Comparison of ENCODE assay signal across 27 cellular contexts in the genomic region with DNA sequence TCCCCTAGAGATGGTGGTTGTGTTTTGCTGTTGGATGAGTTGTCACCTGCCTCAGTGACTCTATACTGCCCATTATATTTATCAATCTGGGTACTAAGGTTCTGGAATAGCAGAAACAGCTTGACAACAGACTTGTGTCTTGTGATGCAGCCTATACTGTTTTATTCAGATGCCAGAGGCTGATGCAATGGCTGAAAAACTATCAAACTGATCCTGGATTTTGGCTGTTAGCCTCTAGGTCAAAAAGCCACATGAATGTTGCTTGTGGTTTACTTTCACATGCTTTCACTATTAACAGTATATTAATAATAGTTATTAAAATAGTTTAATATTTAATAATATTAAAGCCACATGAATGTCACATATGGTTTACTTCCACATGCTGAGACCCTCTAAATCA.
"Had no signal": no experiment of that assay in that cellular context is flagged by ENCODE, and none has a peak within 500 bp of the region (broad histone marks: within the 10 kb centered on the region; RNA-seq: fewer than 3 reads in every experiment).

No MANE protein-coding gene starts in this region.

- H3K4me3 Mint-ChIP-seq: naive thymus-derived CD8-positive, alpha-beta T cell; nephron; neural progenitor cell; stimulated activated memory B cell treated with anti-CD40 and anti-IgM and Interleukin-4, amounts not matched to agents 10 μg/mL and 1 μg/mL and 100 μg/mL, for 72 hours; stimulated activated naive CD8-positive, alpha-beta T cell treated with anti-CD3 and anti-CD28 coated beads, Interleukin-15, amount 100 ng/mL, for 72 hours; type B pancreatic cell had no signal

- H3K9me3 ChIP-seq: left ventricle myocardium inferior, mucosa of descending colon, neutrophil, psoas muscle, right atrium auricular region, right lobe of liver, spleen, tibial nerve, uterus had no signal

- H3K27me3 Mint-ChIP-seq: stimulated activated memory B cell treated with anti-CD40 and anti-IgM and Interleukin-4, amounts not matched to agents 10 μg/mL and 1 μg/mL and 100 μg/mL, for 72 hours had no signal

- H3K79me2 ChIP-seq: hepatocyte, parathyroid adenoma had no signal

- H3K36me3 ChIP-seq: left ventricle myocardium inferior, neural progenitor cell, neutrophil, right atrium auricular region, right lobe of liver, spleen, tibial nerve, uterus had no signal

- H3K4me3 ChIP-seq: hepatocyte, left ventricle myocardium inferior, lung, mucosa of descending colon, neural progenitor cell, psoas muscle, right atrium auricular region, right lobe of liver, skin epidermis, spleen, tibial nerve, uterus had no signal

- H3K4me2 ChIP-seq: hepatocyte, neural progenitor cell had no signal

- DNase-seq: islet precursor cell; left ventricle myocardium inferior; midbrain; mucosa of descending colon; naive thymus-derived CD8-positive, alpha-beta T cell; occipital lobe; psoas muscle; right lobe of liver; spleen; stimulated activated CD4-positive, alpha-beta T cell treated with anti-CD3 and anti-CD28 coated beads, Interleukin-2, amount 100 ng/mL, for 48 hours; stimulated activated CD4-positive, alpha-beta T cell treated with anti-CD3 and anti-CD28 coated beads, Interleukin-4, amount 100 ng/mL, for 4 hours; stimulated activated CD8-positive, alpha-beta memory T cell treated with anti-CD3 and anti-CD28 coated beads, Interleukin-4, amount 100 ng/mL, for 48 hours; stimulated activated naive CD4-positive, alpha-beta T cell treated with Interleukin-2 at 50 U/mL for 16 hours; stimulated activated naive CD8-positive, alpha-beta T cell treated with anti-CD3 and anti-CD28 coated beads, Interleukin-15, amount 100 ng/mL, for 72 hours; substantia nigra; uterus had no signal

- H3K27me3 ChIP-seq: hepatocyte, neural progenitor cell, neutrophil, right atrium auricular region, right lobe of liver, tibial nerve, uterus had no signal

- H2AFZ ChIP-seq: hepatocyte, neural progenitor cell, parathyroid adenoma had no signal

- ATAC-seq: mucosa of descending colon; naive thymus-derived CD8-positive, alpha-beta T cell; psoas muscle; right lobe of liver; stimulated activated memory B cell treated with anti-CD40 and anti-IgM and Interleukin-4, amounts not matched to agents 10 μg/mL and 1 μg/mL and 100 μg/mL, for 72 hours; stimulated activated naive CD8-positive, alpha-beta T cell treated with anti-CD3 and anti-CD28 coated beads, Interleukin-15, amount 100 ng/mL, for 72 hours had no signal

- H3K9ac ChIP-seq: neural progenitor cell, parathyroid adenoma had no signal

- H3K4me1 ChIP-seq: neural progenitor cell, parathyroid adenoma, psoas muscle, right atrium auricular region, right lobe of liver, spleen, tibial nerve, uterus had no signal

- H3K9me3 Mint-ChIP-seq: naive thymus-derived CD8-positive, alpha-beta T cell; nephron; neural progenitor cell; stimulated activated memory B cell treated with anti-CD40 and anti-IgM and Interleukin-4, amounts not matched to agents 10 μg/mL and 1 μg/mL and 100 μg/mL, for 72 hours; stimulated activated naive CD8-positive, alpha-beta T cell treated with anti-CD3 and anti-CD28 coated beads, Interleukin-15, amount 100 ng/mL, for 72 hours had no signal

- H3K4me1 Mint-ChIP-seq: naive thymus-derived CD8-positive, alpha-beta T cell; nephron; stimulated activated naive CD8-positive, alpha-beta T cell treated with anti-CD3 and anti-CD28 coated beads, Interleukin-15, amount 100 ng/mL, for 72 hours had no signal

- H3K27ac ChIP-seq: hepatocyte, left ventricle myocardium inferior, neural progenitor cell, neutrophil, parathyroid adenoma, psoas muscle, right atrium auricular region, right lobe of liver, skin epidermis, spleen, tibial nerve, uterus had no signal

- H3K27ac Mint-ChIP-seq: naive thymus-derived CD8-positive, alpha-beta T cell; nephron; neural progenitor cell; stimulated activated memory B cell treated with anti-CD40 and anti-IgM and Interleukin-4, amounts not matched to agents 10 μg/mL and 1 μg/mL and 100 μg/mL, for 72 hours; stimulated activated naive CD8-positive, alpha-beta T cell treated with anti-CD3 and anti-CD28 coated beads, Interleukin-15, amount 100 ng/mL, for 72 hours; type B pancreatic cell had no signal

- H3K36me3 Mint-ChIP-seq: naive thymus-derived CD8-positive, alpha-beta T cell; neural progenitor cell; stimulated activated memory B cell treated with anti-CD40 and anti-IgM and Interleukin-4, amounts not matched to agents 10 μg/mL and 1 μg/mL and 100 μg/mL, for 72 hours; type B pancreatic cell had no signal
